23 cellular contexts compared by ENCODE assay signal in the genomic region with DNA sequence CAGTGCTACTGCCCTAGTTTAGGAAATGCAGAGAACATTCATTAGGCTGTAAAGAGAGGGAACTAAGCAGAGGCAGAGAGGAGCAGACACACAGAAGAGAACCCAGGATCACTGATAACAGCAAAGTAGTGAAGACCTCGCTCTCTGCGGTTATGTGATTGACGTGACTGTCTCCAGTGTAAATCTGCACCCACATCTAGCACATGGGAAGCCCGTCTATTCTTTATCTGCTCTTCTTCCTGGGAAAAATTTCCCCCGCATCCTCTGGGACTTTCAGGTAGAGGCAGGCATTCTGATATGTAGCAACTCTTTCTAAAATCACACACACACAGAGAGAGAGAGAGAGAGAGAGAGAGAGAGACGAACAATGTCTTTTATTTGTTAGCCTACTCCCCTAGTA.
"Had no signal": no experiment of that assay in that cellular context is flagged by ENCODE, and none has a peak within 500 bp of the region (broad histone marks: within the 10 kb centered on the region; RNA-seq: fewer than 3 reads in every experiment).

No MANE protein-coding gene starts in this region.

- H3K27me3 ChIP-seq: dorsolateral prefrontal cortex, foreskin keratinocyte, heart left ventricle, left lung had no signal

- H3K9me3 ChIP-seq: lower lobe of right lung had no signal

- H3K27ac Mint-ChIP-seq: mesothelial cell of epicardium had no signal

- ATAC-seq: esophagus mucosa, gastroesophageal sphincter, heart left ventricle, left cardiac atrium, left lung, left ventricle myocardium superior, lower lobe of right lung had no signal

- DNase-seq: dermis blood vessel endothelial cell; dorsolateral prefrontal cortex; effector CD4-positive, alpha-beta T cell; effector memory CD4-positive, alpha-beta T cell; erythroblast; foreskin keratinocyte; heart left ventricle; hippocampal formation; left cardiac atrium; left lung; left ventricle myocardium superior; lower lobe of right lung; mesenchymal stem cell had no signal

- H3K36me3 Mint-ChIP-seq: mesothelial cell of epicardium had no signal

- H3K4me3 ChIP-seq: coronary artery, dorsolateral prefrontal cortex, gastroesophageal sphincter, heart left ventricle, left lung, lower lobe of right lung had no signal

- H3K36me3 ChIP-seq: gastroesophageal sphincter, heart left ventricle, left lung, lower lobe of right lung had no signal

- FAIRE-seq: colon, endometrium, frontal cortex, islet of Langerhans, keratinocyte had no signal

- H3K4me3 Mint-ChIP-seq: mesothelial cell of epicardium had no signal

- H3K4me1 ChIP-seq: foreskin keratinocyte, gastroesophageal sphincter, heart left ventricle, left lung, lower lobe of right lung had no signal

- H3K27ac ChIP-seq: coronary artery, epithelial cell of prostate, foreskin keratinocyte, gastroesophageal sphincter, heart left ventricle, left lung, lower lobe of right lung had no signal
